Comparison of ENCODE assay signal across 18 cellular contexts in the genomic region with DNA sequence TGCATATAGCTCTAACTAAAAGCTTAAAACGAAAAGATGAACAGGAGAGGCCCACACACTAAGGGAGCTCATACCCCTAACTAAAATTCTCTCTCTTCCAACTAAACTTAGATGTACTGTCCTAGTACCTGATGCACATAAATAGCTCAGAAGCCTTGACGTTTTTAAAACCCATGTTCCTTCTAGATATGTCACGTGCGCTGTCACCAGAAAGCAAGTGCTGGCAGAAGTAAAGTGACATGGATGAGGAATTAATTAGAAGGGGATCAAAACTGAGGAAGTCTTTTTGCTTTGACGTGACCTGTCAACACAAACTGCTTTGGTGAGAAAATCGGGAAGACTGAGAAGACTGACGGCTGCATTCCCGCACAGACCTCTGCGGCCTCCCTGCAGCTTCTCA.
DNase-seq lines count a peak whose midpoint lies in the region; ATAC-seq and TF ChIP-seq lines count a peak whose summit lies in the region.
"Had no signal": no experiment of that assay in that cellular context is flagged by ENCODE, and none has a peak within 500 bp of the region (broad histone marks: within the 10 kb centered on the region; RNA-seq: fewer than 3 reads in every experiment).

No MANE protein-coding gene starts in this region.

- no peak for TF ChIP-seq CTCF in heart right ventricle (IDR thresholded peaks at IDR 0.05)
- TF ChIP-seq CTCF in right atrium auricular region (IDR thresholded peaks at IDR 0.05): no peak

- intact Hi-C loops in Right ventricle myocardium inferior (cut with DNase I) (no loop called here), cardiac septum (cut with DNase I) (loop anchor here (5.0 to 10.0 kb wide), 2 partner anchors 43 to 281 kb away; no protein-coding TSS in a partner anchor), heart right ventricle (cut with DNase I) (loop anchor here in 1 of 10 donors (5.0 kb wide), 2 partner anchors 48 to 168 kb away; no protein-coding TSS in a partner anchor)

- H3K27me3 ChIP-seq in heart right ventricle: no peaks in the 10 kb centered on the region
- no peaks in the 10 kb centered on the region for H3K27me3 ChIP-seq in right atrium auricular region
- no peaks in the 10 kb centered on the region for H3K27me3 ChIP-seq in HAP-1 (ENCODE audit: low read depth)
- H3K27me3 ChIP-seq: BLaER1 had no signal

- DNase-seq in Right ventricle myocardium inferior (ENCODE audit: missing footprints): no peak
- DNase-seq in cardiac septum (ENCODE audit: low spot score): no peak
- no peak for DNase-seq in heart right ventricle
- DNase-seq in right atrium auricular region (ENCODE audit: low spot score): no peak
- DNase-seq in central memory CD4-positive, alpha-beta T cell: no peak
- no peak for DNase-seq in HAP-1 (ENCODE audit: low spot score in 2 of 2)
- DNase-seq: CD4-positive, alpha-beta memory T cell; DMS153; DMS79; GDM1; H7 had no signal

- H3K4me1 ChIP-seq in heart right ventricle (peaks cover 0 to 48% (median 9%) of the 10 kb centered on the region in 9 donors), right atrium auricular region (peaks cover 0 to 31% of the 10 kb centered on the region in 2 donors), HAP-1 (no peaks in the 10 kb centered on the region)
- H3K4me1 ChIP-seq: A549 had no signal

- peak; percentile 70 for ATAC-seq in Right ventricle myocardium inferior
- ATAC-seq in heart right ventricle: peak in 7 of 8 donors; percentile 54 to 85 (median 65)
- ATAC-seq in HG03159 (IDR thresholded peaks at IDR 0.05; ENCODE audit: unreplicated experiment): no peak
- ATAC-seq in HG03571 (IDR thresholded peaks at IDR 0.05; ENCODE audit: unreplicated experiment): no peak
- ATAC-seq: A549, GM23338 had no signal

- H3K27ac ChIP-seq in heart right ventricle: peak overlapping the region; percentile 24 to 78 (median 64)
- H3K27ac ChIP-seq in right atrium auricular region: peak overlapping the region; percentile 64 to 79
- H3K27ac ChIP-seq: 22Rv1, A549, BLaER1, HL-60 had no signal

- peaks cover 0 to 100% (median 46%) of the 10 kb centered on the region in 9 donors for H3K36me3 ChIP-seq in heart right ventricle
- H3K36me3 ChIP-seq in right atrium auricular region: peaks cover 51% of the 10 kb centered on the region
- peaks cover 85% of the 10 kb centered on the region for H3K36me3 ChIP-seq in HAP-1 (replicated peaks)

- in situ Hi-C loops in HAP-1 (cut with MboI; ENCODE audit: low sequenced_read_pairs): loop anchor here (25.0 kb wide), 1 partner anchor 423 kb away; no protein-coding TSS in a partner anchor

- H3K4me3 ChIP-seq in heart right ventricle (no peak overlapping the region), right atrium auricular region (no peak overlapping the region), HAP-1 (no peak overlapping the region)
- H3K4me3 ChIP-seq: A549, BLaER1, GM23338 had no signal

- H3K9me3 ChIP-seq in heart right ventricle: no peaks in the 10 kb centered on the region
- H3K9me3 ChIP-seq in right atrium auricular region: no peaks in the 10 kb centered on the region
- H3K9me3 ChIP-seq in HAP-1: no peaks in the 10 kb centered on the region
- H3K9me3 ChIP-seq: A549, BLaER1 had no signal

- WGBS in heart right ventricle, 2 donors: 62 to 68% methylated on average over 9 of the region's 9 CpGs

Comparison
In these comparisons a context has a peak if more than half of its experiments do, and no peak if none do; other contexts are left out.
1. ATAC-seq: peak in Right ventricle myocardium inferior (single experiment) and heart right ventricle (7 of 8); none in HG03159 (single experiment) and HG03571 (single experiment).